15 cellular contexts compared by ENCODE assay signal in genomic region chr12:102618197-102618897, GRCh38.
DNase-seq lines count a peak whose midpoint lies in the region; ATAC-seq and TF ChIP-seq lines count a peak whose summit lies in the region.
"Had no signal": no experiment of that assay in that cellular context is flagged by ENCODE, and none has a peak within 500 bp of the region (broad histone marks: within the 10 kb centered on the region; RNA-seq: fewer than 3 reads in every experiment).

No MANE protein-coding gene starts in this region.

- intact Hi-C loops in left ventricle myocardium superior (cut with micrococcal nuclease): no loop called here
- intact Hi-C loops in gastrocnemius medialis (cut with DNase I; ENCODE audit: low total_unique reads): no loop called here
- intact Hi-C loops in posterior vena cava (cut with DNase I): no loop called here

- no peak for DNase-seq in left ventricle myocardium superior
- DNase-seq in right atrium auricular region (ENCODE audit: low spot score): no peak
- DNase-seq in fibroblast of mammary gland (ENCODE audit: low read depth): peak; percentile 17
- DNase-seq in gastrocnemius medialis: peak; percentile 24 to 46
- DNase-seq in posterior vena cava (ENCODE audit: low spot score): no peak
- DNase-seq: BE2C; CD4-positive, alpha-beta memory T cell; DMS79; EL had no signal

- H3K27me3 ChIP-seq in right atrium auricular region (no peaks in the 10 kb centered on the region), gastrocnemius medialis (no peaks in the 10 kb centered on the region)
- H3K27me3 ChIP-seq: BE2C had no signal

- H3K9me3 ChIP-seq in right atrium auricular region (no peaks in the 10 kb centered on the region), gastrocnemius medialis (no peaks in the 10 kb centered on the region)
- H3K9me3 ChIP-seq: BE2C, HAP-1 had no signal

- H3K4me3 ChIP-seq in right atrium auricular region: no peak overlapping the region
- H3K4me3 ChIP-seq in fibroblast of mammary gland (ENCODE audit: control insufficient read depth, low read depth, low read length): no peak overlapping the region
- H3K4me3 ChIP-seq in gastrocnemius medialis: no peak overlapping the region
- H3K4me3 ChIP-seq: GM23338, HAP-1 had no signal

- TF ChIP-seq CTCF in right atrium auricular region (IDR thresholded peaks at IDR 0.05) (no peak), fibroblast of mammary gland (conservative IDR thresholded peaks at IDR 0.05; ENCODE audit: control insufficient read depth, insufficient read depth, low read depth, low read length) (no peak), gastrocnemius medialis (IDR thresholded peaks at IDR 0.05 in 4 of 5, conservative IDR thresholded peaks at IDR 0.05 in 1 of 5) (no peak)

- H3K36me3 ChIP-seq in right atrium auricular region (no peaks in the 10 kb centered on the region), gastrocnemius medialis (no peaks in the 10 kb centered on the region)
- H3K36me3 ChIP-seq: BE2C, HAP-1 had no signal

- peak; percentile 50 for ATAC-seq in left ventricle myocardium superior
- ATAC-seq in gastrocnemius medialis: peak; percentile 46 to 69
- ATAC-seq in HG03039 (IDR thresholded peaks at IDR 0.05; ENCODE audit: unreplicated experiment): no peak
- no peak for ATAC-seq in GM19452 (IDR thresholded peaks at IDR 0.05; ENCODE audit: unreplicated experiment)
- ATAC-seq: GM23338, HepG2 had no signal

- H3K4me1 ChIP-seq in right atrium auricular region (no peaks in the 10 kb centered on the region), gastrocnemius medialis (no peaks in the 10 kb centered on the region)
- H3K4me1 ChIP-seq: BE2C, HAP-1 had no signal

- H3K27ac ChIP-seq in right atrium auricular region (no peak overlapping the region), gastrocnemius medialis (no peak overlapping the region)
- H3K27ac ChIP-seq: C4-2B had no signal

- in situ Hi-C loops in gastrocnemius medialis (cut with MboI; ENCODE audit: low sequenced_read_pairs in 4 of 4): no loop called here

- TF ChIP-seq POLR2A in gastrocnemius medialis (IDR thresholded peaks at IDR 0.05): no peak

Comparison
In these comparisons a context has a peak if more than half of its experiments do, and no peak if none do; other contexts are left out.
1. ATAC-seq: peak in left ventricle myocardium superior (single experiment) and gastrocnemius medialis (2 of 2); none in HG03039 (single experiment) and GM19452 (single experiment).
2. DNase-seq: peak in fibroblast of mammary gland (single experiment) and gastrocnemius medialis (2 of 2); none in left ventricle myocardium superior (single experiment), right atrium auricular region (single experiment) and posterior vena cava (single experiment).